ENCODE assay signal across 17 cellular contexts in genomic region chr3:129289201-129289921, GRCh38. TPM values are rescaled to one million over a fixed set of nuclear protein-coding genes. Genes with fewer than 3 reads are reported as not detected.
DNase-seq lines count a peak whose midpoint lies in the region; ATAC-seq, FAIRE-seq and TF ChIP-seq lines count a peak whose summit lies in the region.
"Had no signal": no experiment of that assay in that cellular context is flagged by ENCODE, and none has a peak within 500 bp of the region (broad histone marks: within the 10 kb centered on the region; RNA-seq: fewer than 3 reads in every experiment).

No MANE protein-coding gene starts in this region.

- peaks cover 24% of the 10 kb centered on the region for H3K36me3 ChIP-seq in astrocyte (ENCODE audit: insufficient read depth, low read length)

- H3K4me1 ChIP-seq in astrocyte (ENCODE audit: insufficient read depth, low read length) (no peaks in the 10 kb centered on the region), foreskin keratinocyte (no peaks in the 10 kb centered on the region)
- H3K4me1 ChIP-seq: gastrocnemius medialis, right lobe of liver, tibial artery had no signal

- H3K27ac ChIP-seq in astrocyte (ENCODE audit: low read depth, low read length) = no peak overlapping the region
- H3K27ac ChIP-seq in foreskin keratinocyte = peak overlapping the region; percentile 69
- H3K27ac ChIP-seq: gastrocnemius medialis, right lobe of liver, tibial artery had no signal

- H3K4me2 ChIP-seq in astrocyte (ENCODE audit: low read length) = no peak overlapping the region

- no peaks in the 10 kb centered on the region for H3K27me3 ChIP-seq in astrocyte (ENCODE audit: insufficient read depth, low read length)
- no peaks in the 10 kb centered on the region for H3K27me3 ChIP-seq in foreskin keratinocyte
- H3K27me3 ChIP-seq: gastrocnemius medialis, right lobe of liver, tibial artery had no signal

- peaks cover 2% of the 10 kb centered on the region for H3K79me2 ChIP-seq in astrocyte (ENCODE audit: insufficient read depth, low read length)

- H3K9ac ChIP-seq in astrocyte (ENCODE audit: low read length) = no peak overlapping the region

- H3K4me3 ChIP-seq in AG10803 (ENCODE audit: low read length) (no peak overlapping the region), astrocyte (ENCODE audit: insufficient read depth, low read depth, low read length) (no peak overlapping the region)
- H3K4me3 ChIP-seq: gastrocnemius medialis, right lobe of liver, tibial artery had no signal

- ATAC-seq in foreskin keratinocyte (peak; percentile 83), GM21737 (IDR thresholded peaks at IDR 0.05; ENCODE audit: unreplicated experiment) (no peak)
- ATAC-seq: right lobe of liver had no signal

- H3K27ac Mint-ChIP-seq in HFFc6 (peak overlapping the region; percentile 77), astrocyte (ENCODE audit: unreplicated experiment) (no peak overlapping the region)

- no peak overlapping the region for H2AFZ ChIP-seq in astrocyte (ENCODE audit: low read depth, low read length)

- H3K4me3 Mint-ChIP-seq in HFFc6 = no peak overlapping the region
- no peak overlapping the region for H3K4me3 Mint-ChIP-seq in astrocyte (ENCODE audit: unreplicated experiment)

- no peak for FAIRE-seq in astrocyte (lab: Jason Lieb, UNC)

- H3K9me3 Mint-ChIP-seq in HFFc6 = no peaks in the 10 kb centered on the region
- H3K9me3 Mint-ChIP-seq in astrocyte (ENCODE audit: unreplicated experiment) = no peaks in the 10 kb centered on the region

- TF ChIP-seq CTCF in AG10803 (conservative IDR thresholded peaks at IDR 0.05; ENCODE audit: low read length) (no peak), HFFc6 (IDR thresholded peaks at IDR 0.05) (no peak), astrocyte (IDR thresholded peaks at IDR 0.05; ENCODE audit: insufficient read depth, low read depth, low read length) (no peak), foreskin keratinocyte (conservative IDR thresholded peaks at IDR 0.05) (no peak)

- H3K4me1 Mint-ChIP-seq in HFFc6 (ENCODE audit: low read depth) = peaks cover 10% of the 10 kb centered on the region
- no peaks in the 10 kb centered on the region for H3K4me1 Mint-ChIP-seq in astrocyte (ENCODE audit: low read depth, unreplicated experiment)

- DNase-seq in AG10803 (ENCODE audit: low read depth) (peak; percentile 57), HFFc6 (peak; percentile 81), astrocyte (ENCODE audit: low read depth) (peak; percentile 66), foreskin keratinocyte (peak; percentile 43 to 74), NCI-H187 treated with DMSO at 0.1 percent for 48 hours (lab: John Stamatoyannopoulos, UW) (no peak), ureter (ENCODE audit: low spot score) (no peak), hippocampal formation (lab: John Stamatoyannopoulos, UW) (no peak)
- DNase-seq: cortex of kidney; gastrocnemius medialis; NCI-H2081; NCI-H82; right lobe of liver; stimulated activated CD4-positive, alpha-beta T cell treated with anti-CD3 and anti-CD28 coated beads, Interleukin-2, amount 100 ng/mL, for 48 hours; stimulated activated CD8-positive, alpha-beta memory T cell treated with anti-CD3 and anti-CD28 coated beads, Interleukin-4, amount 100 ng/mL, for 48 hours; T-helper 2 cell; tibial artery had no signal

- H3K9me3 ChIP-seq in astrocyte (ENCODE audit: insufficient read depth, low read depth, low read length) = no peaks in the 10 kb centered on the region
- H3K9me3 ChIP-seq: gastrocnemius medialis, right lobe of liver, tibial artery had no signal

- H3K36me3 Mint-ChIP-seq in HFFc6 (ENCODE audit: low read depth) (peaks cover 24% of the 10 kb centered on the region), astrocyte (ENCODE audit: low read depth, unreplicated experiment) (peaks cover 8% of the 10 kb centered on the region)

- H4K20me1 ChIP-seq in astrocyte (ENCODE audit: insufficient read depth, low read length) = peaks cover 7% of the 10 kb centered on the region

- H3K27me3 Mint-ChIP-seq in HFFc6 (ENCODE audit: insufficient read depth) (no peaks in the 10 kb centered on the region), astrocyte (ENCODE audit: low read depth, unreplicated experiment) (no peaks in the 10 kb centered on the region)

RNA-seq across cellular contexts. Expression of gene HMCES, which starts 10.7 kb away (rescaled TPM):
- 10 to 100 TPM; 28.3 to 33.9 (median 31.4) TPM for total RNA-seq in HFFc6 (2021; fragmentation: NEBNext Ultra II Directional; extraction: Animal tissue kit (Norgen Biotek cat#: 25700))
- total RNA-seq in astrocyte = 22.4 and 27.4 TPM in 2 replicates
- 62.6 and 64.7 TPM in 2 replicates for total RNA-seq in foreskin keratinocyte
- polyA plus RNA-seq in foreskin keratinocyte = 89.4 and 92.1 TPM in 2 replicates
- total RNA-seq in ureter = 32.2 TPM

RNA-seq across cellular contexts. Expression of gene COPG1, which starts 40.0 kb away (rescaled TPM):
- total RNA-seq in HFFc6 (2021; fragmentation: NEBNext Ultra II Directional; extraction: Animal tissue kit (Norgen Biotek cat#: 25700)) = 100 to 1,000 TPM; 316 to 393 (median 342) TPM
- total RNA-seq in astrocyte (267 and 275 TPM in 2 replicates), foreskin keratinocyte (145 and 169 TPM in 2 replicates), ureter (133 TPM)
- polyA plus RNA-seq in foreskin keratinocyte = 104 and 117 TPM in 2 replicates

Comparison
In these comparisons a context has a peak if more than half of its experiments do, and no peak if none do; other contexts are left out.
1. DNase-seq: peak in AG10803 (single experiment), HFFc6 (single experiment), astrocyte (single experiment) and foreskin keratinocyte (2 of 2); none in NCI-H187 treated with DMSO at 0.1 percent for 48 hours (single experiment), ureter (single experiment) and hippocampal formation (0 of 2).